7 cellular contexts compared by ENCODE assay signal in genomic region chr17:83053021-83053778, GRCh38. TPM values are rescaled to one million over a fixed set of nuclear protein-coding genes. Genes with fewer than 3 reads are reported as not detected.
DNase-seq lines count a peak whose midpoint lies in the region; ATAC-seq and TF ChIP-seq lines count a peak whose summit lies in the region.

No MANE protein-coding gene starts in this region.

- H2AFZ ChIP-seq in IMR-90 (replicated peaks; ENCODE audit: low read length, poor library complexity): peak overlapping the region; percentile 69

- TF ChIP-seq RAD21 in IMR-90 (IDR thresholded peaks at IDR 0.05; ENCODE audit: low read length): no peak

- POLR2A ChIA-PET in IMR-90 (lab: Charles Lee; ENCODE audit: unreplicated experiment): no interaction called here

- intact Hi-C loops in IMR-90 (cut with micrococcal nuclease): no loop called here
- intact Hi-C loops in right lobe of liver (cut with DNase I): no loop called here

- peaks cover 23% of the 10 kb centered on the region for H3K4me1 ChIP-seq in IMR-90 (ENCODE audit: control insufficient read depth, insufficient read depth, low read length)
- peaks cover 33% of the 10 kb centered on the region for H3K4me1 ChIP-seq in adipocyte (ENCODE audit: control insufficient read depth, insufficient read depth, low read length)
- H3K4me1 ChIP-seq in right lobe of liver: peaks cover 0 to 4% (median 0%) of the 10 kb centered on the region in 4 donors
- H3K4me1 ChIP-seq in subcutaneous abdominal adipose tissue (ENCODE audit: control insufficient read depth in 5 of 5, insufficient read depth in 5 of 5, low read length in 5 of 5): peaks cover 4 to 60% (median 32%) of the 10 kb centered on the region in 5 donors
- H3K4me1 ChIP-seq in SJCRH30: peaks cover 14% of the 10 kb centered on the region

- H4K8ac ChIP-seq in IMR-90 (ENCODE audit: low read depth in 2 of 2, low read length in 2 of 2): peak overlapping the region in 1 of 2 experiments; percentile 31; a peak in 1 of 4 replicates

- dilution Hi-C loops in IMR-90 (cut with HindIII; ENCODE audit: low sequenced_read_pairs, unreplicated experiment): no loop called here

- peak overlapping the region; percentile 33; the same call in 1 of the 2 replicates for H2AK5ac ChIP-seq in IMR-90 (ENCODE audit: low read depth, low read length)

- no peak overlapping the region for H3K56ac ChIP-seq in IMR-90 (ENCODE audit: extremely low read depth, insufficient read depth, low read length)

- H3K27me3 ChIP-seq in IMR-90 (ENCODE audit: control insufficient read depth, insufficient read depth, low read length) (no peaks in the 10 kb centered on the region), adipocyte (replicated peaks; ENCODE audit: control insufficient read depth, insufficient read depth, low read length) (no peaks in the 10 kb centered on the region), right lobe of liver (no peaks in the 10 kb centered on the region), subcutaneous abdominal adipose tissue (ENCODE audit: control insufficient read depth in 5 of 5, insufficient read depth in 4 of 5, low read length in 5 of 5) (no peaks in the 10 kb centered on the region), SJCRH30 (no peaks in the 10 kb centered on the region)

- no peak overlapping the region for H3K18ac ChIP-seq in IMR-90 (ENCODE audit: low read depth, low read length)

- CTCF ChIA-PET in IMR-90 (lab: Yijun Ruan, JAX): no interaction called here

- peak overlapping the region; percentile 39 for H2AK9ac ChIP-seq in IMR-90 (replicated peaks; ENCODE audit: low read depth, low read length, poor library complexity)

- no peak overlapping the region for H3K23ac ChIP-seq in IMR-90 (ENCODE audit: low read depth, low read length)

- H3K9me3 ChIP-seq in IMR-90 (ENCODE audit: control insufficient read depth, insufficient read depth, low read length): no peaks in the 10 kb centered on the region
- no peaks in the 10 kb centered on the region for H3K9me3 ChIP-seq in adipocyte (ENCODE audit: control insufficient read depth, low read length)
- H3K9me3 ChIP-seq in right lobe of liver: no peaks in the 10 kb centered on the region
- H3K9me3 ChIP-seq in subcutaneous abdominal adipose tissue (ENCODE audit: control insufficient read depth in 5 of 5, low read length in 5 of 5): no peaks in the 10 kb centered on the region
- H3K9me3 ChIP-seq in SJCRH30 (replicated peaks): no peaks in the 10 kb centered on the region

- no TSS peak for BruUV-seq in IMR-90 (replicated peaks; lab: Mats Ljungman, UMichigan)

- DNase-seq in IMR-90: peak; percentile 30
- DNase-seq in adipocyte (ENCODE audit: low read depth): no peak
- DNase-seq in right lobe of liver: peak in 2 of 3 donors; percentile 40 to 62
- DNase-seq in SJCRH30: no peak
- no peak for DNase-seq in H4 (ENCODE audit: low spot score)
- no peak for DNase-seq in activated CD4-positive, alpha-beta T cell treated with anti-CD3 and anti-CD28 coated beads, Interleukin-2, amount 50 U/mL, for 48 hours

- H2BK120ac ChIP-seq in IMR-90 (ENCODE audit: low read depth, low read length): peak overlapping the region; percentile 5

- H3K9me1 ChIP-seq in IMR-90 (ENCODE audit: insufficient read depth, low read length): peaks cover 18% of the 10 kb centered on the region

- H3K79me1 ChIP-seq in IMR-90 (ENCODE audit: low read depth in 1 of 2, low read length in 2 of 2): peaks cover 6 to 16% of the 10 kb centered on the region in 2 experiments

- H2BK20ac ChIP-seq in IMR-90 (ENCODE audit: low read depth, low read length): no peak overlapping the region

- no peak overlapping the region for H3K4me2 ChIP-seq in IMR-90 (ENCODE audit: low read depth, low read length)

- H3K27ac ChIP-seq in IMR-90 (ENCODE audit: insufficient read depth, low read length): no peak overlapping the region
- peak overlapping the region in 2 of 3 donors; percentile 31 to 45 for H3K27ac ChIP-seq in right lobe of liver
- peak overlapping the region; percentile 72 for H3K27ac ChIP-seq in subcutaneous abdominal adipose tissue (ENCODE audit: low read depth, low read length)
- no peak overlapping the region for H3K27ac ChIP-seq in SJCRH30

- H2BK5ac ChIP-seq in IMR-90 (ENCODE audit: low read depth, low read length, poor library complexity, severe bottlenecking): no peak overlapping the region

- no peaks in the 10 kb centered on the region for H3K36me3 ChIP-seq in IMR-90 (ENCODE audit: control insufficient read depth, insufficient read depth, low read length)
- H3K36me3 ChIP-seq in adipocyte (ENCODE audit: control insufficient read depth, insufficient read depth, low read length, severe bottlenecking): no peaks in the 10 kb centered on the region
- no peaks in the 10 kb centered on the region for H3K36me3 ChIP-seq in right lobe of liver
- H3K36me3 ChIP-seq in subcutaneous abdominal adipose tissue (ENCODE audit: control insufficient read depth in 5 of 5, insufficient read depth in 5 of 5, low read length in 5 of 5): no peaks in the 10 kb centered on the region
- no peaks in the 10 kb centered on the region for H3K36me3 ChIP-seq in SJCRH30

- WGBS in IMR-90 (ENCODE audit: extremely low coverage in 2 of 2, insufficient read length in 1 of 2), 2 experiments: 20% methylated on average over 1 of the region's 16 CpGs; no CpG with 5 or more reads in 1 of the 2 experiments
- 35% methylated on average over 4 of the region's 16 CpGs for WGBS in right lobe of liver (ENCODE audit: insufficient coverage, low coverage, low lambda C conversion rate, missing lambda C conversion rate)

- H3K4ac ChIP-seq in IMR-90 (ENCODE audit: low read depth, low read length): peak overlapping the region; percentile 64

- H4K91ac ChIP-seq in IMR-90 (ENCODE audit: insufficient read depth, low read depth, low read length): 0 out of 2 replicates have a peak overlapping the region, but pooled peaks have one; percentile 16

- TF ChIP-seq CTCF in IMR-90 (conservative IDR thresholded peaks at IDR 0.05; ENCODE audit: low read depth, low read length): no peak
- TF ChIP-seq CTCF in right lobe of liver (IDR thresholded peaks at IDR 0.05): no peak

- ATAC-seq in IMR-90 (ENCODE audit: low read depth): no peak
- ATAC-seq in right lobe of liver: no peak

- no peak overlapping the region for H4K5ac ChIP-seq in IMR-90 (ENCODE audit: low read depth, low read length)

- no peak overlapping the region for H2BK15ac ChIP-seq in IMR-90 (ENCODE audit: low read depth, low read length)

- no peak overlapping the region for H3K14ac ChIP-seq in IMR-90 (replicated peaks; ENCODE audit: low read depth, low read length)

- no peak overlapping the region for H3K9ac ChIP-seq in IMR-90 (ENCODE audit: low read depth, low read length)
- peak overlapping the region; percentile 12 for H3K9ac ChIP-seq in adipocyte (ENCODE audit: low read length)
- H3K9ac ChIP-seq in subcutaneous abdominal adipose tissue (ENCODE audit: low read length in 5 of 5): peak overlapping the region in 1 of 5 donors; percentile 4

- H3K4me3 ChIP-seq in IMR-90 (ENCODE audit: insufficient read depth, low read depth, low read length) (no peak overlapping the region), adipocyte (ENCODE audit: low read length) (no peak overlapping the region), right lobe of liver (no peak overlapping the region), subcutaneous abdominal adipose tissue (ENCODE audit: low read depth in 1 of 5, low read length in 5 of 5) (no peak overlapping the region), SJCRH30 (no peak overlapping the region)

- in situ Hi-C loops in IMR-90 (cut with MboI; ENCODE audit: low sequenced_read_pairs): no loop called here

- peaks cover 3% of the 10 kb centered on the region; the same call in 1 of the 2 replicates for H4K20me1 ChIP-seq in IMR-90 (ENCODE audit: insufficient read depth, low read length)

- TF ChIP-seq POLR2A in IMR-90 (IDR thresholded peaks at IDR 0.05; ENCODE audit: low read depth, low read length) (no peak), right lobe of liver (IDR thresholded peaks at IDR 0.05) (no peak)

TF ChIP-seq in IMR-90, 13 proteins besides CTCF, POLR2A, EP300 and RAD21:
- TF ChIP-seq RFX5 (IDR thresholded peaks at IDR 0.05; ENCODE audit: low read depth, low read length): no peak
- TF ChIP-seq FOS (IDR thresholded peaks at IDR 0.05; ENCODE audit: low read depth, low read length): no peak
- TF ChIP-seq NFE2L2 (IDR thresholded peaks at IDR 0.05; ENCODE audit: low read depth, low read length): no peak
- no peak for TF ChIP-seq CEBPB (IDR thresholded peaks at IDR 0.05; ENCODE audit: low read depth, low read length)

RNA-seq across cellular contexts. Expression of gene METRNL, which starts 26.2 kb away (rescaled TPM):
- total RNA-seq in IMR-90 (2012; rRNA removed) (17.9 and 21.4 TPM in 2 replicates), right lobe of liver (10 to 100 TPM in 1 of 6 experiments, 1 to 10 TPM in 5; 2.3 to 18.6 (median 5.9) TPM)
- polyA plus RNA-seq in IMR-90 (2012; rRNA removed): 48.2 and 60.2 TPM in 2 replicates
- polyA plus RNA-seq in IMR-90 (2012; cell fraction: cytosol; rRNA removed): 73.7 and 167 TPM in 2 replicates
- polyA plus RNA-seq in IMR-90 (2012; cell fraction: nucleus; rRNA removed; ENCODE audit: low replicate concordance): 50.0 and 129 TPM in 2 replicates
- total RNA-seq in SJCRH30 (2014; rRNA removed; shearing (Covaris generic)): 46.2 and 49.7 TPM in 2 replicates
- total RNA-seq in H4 (2014; rRNA removed; shearing (Covaris generic)): 36.6 and 47.8 TPM in 2 replicates

Comparison
In these comparisons a context has a peak if more than half of its experiments do, and no peak if none do; other contexts are left out.
1. DNase-seq: peak in IMR-90 (single experiment) and right lobe of liver (2 of 3); none in adipocyte (single experiment), SJCRH30 (0 of 2), H4 (single experiment) and activated CD4-positive, alpha-beta T cell treated with anti-CD3 and anti-CD28 coated beads, Interleukin-2, amount 50 U/mL, for 48 hours (0 of 2).
2. H3K27ac ChIP-seq: peak in right lobe of liver (2 of 3) and subcutaneous abdominal adipose tissue (single experiment); none in IMR-90 (single experiment) and SJCRH30 (single experiment).